22 cellular contexts compared by ENCODE assay signal in the genomic region with DNA sequence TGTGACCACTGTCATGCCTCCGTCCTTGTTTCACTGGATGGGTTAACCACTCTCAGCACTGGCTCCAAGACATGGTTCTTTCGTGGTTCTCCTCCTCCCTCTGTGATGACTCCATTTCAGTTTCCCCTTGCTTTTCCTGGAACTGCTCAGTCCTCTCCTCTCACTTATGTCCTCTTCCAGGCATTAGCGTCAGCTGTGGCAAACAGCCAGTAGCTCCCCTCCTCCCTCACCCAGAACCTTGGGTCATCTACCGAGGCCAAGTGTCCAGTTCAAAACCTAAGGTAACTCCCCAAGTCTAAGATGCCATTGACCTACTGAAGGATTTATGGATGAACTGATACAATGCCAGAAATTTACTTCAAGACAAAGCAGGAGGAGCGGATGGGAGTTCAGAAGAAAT. TPM values are rescaled to one million over a fixed set of nuclear protein-coding genes. Genes with fewer than 3 reads are reported as not detected.
A peak's percentile ranks its signal among the peaks of the same experiment; 100 is the strongest.
DNase-seq lines count a peak whose midpoint lies in the region; ATAC-seq and TF ChIP-seq lines count a peak whose summit lies in the region.
"Had no signal": no experiment of that assay in that cellular context is flagged by ENCODE, and none has a peak within 500 bp of the region (broad histone marks: within the 10 kb centered on the region; RNA-seq: fewer than 3 reads in every experiment).

No MANE protein-coding gene starts in this region.

- no CpG with 5 or more reads among the region's 5 CpGs for WGBS in neuronal stem cell (ENCODE audit: extremely low coverage in 2 of 2, insufficient read length in 2 of 2, insufficient replicate concordance in 1 of 2), 2 donors

- no peak overlapping the region for H2AK5ac ChIP-seq in neuronal stem cell (ENCODE audit: low read depth, low read length)

- H2BK120ac ChIP-seq in neuronal stem cell (ENCODE audit: low read depth, low read length) = no peak overlapping the region

- H3K14ac ChIP-seq in neuronal stem cell (ENCODE audit: low read length) = no peak overlapping the region

- ATAC-seq in T-helper 17 cell = no peak
- ATAC-seq in stimulated activated memory B cell treated with anti-CD40 and anti-IgM and Interleukin-4, amounts not matched to agents 10 μg/mL and 1 μg/mL and 100 μg/mL, for 72 hours = no peak
- ATAC-seq in GM18861 (IDR thresholded peaks at IDR 0.05; ENCODE audit: unreplicated experiment) = no peak
- no peak for ATAC-seq in activated naive CD4-positive, alpha-beta T cell treated with anti-CD3 and anti-CD28 coated beads, Interleukin-2, amount 50 U/mL, for 72 hours
- ATAC-seq: A549 had no signal

- H3K18ac ChIP-seq in neuronal stem cell (ENCODE audit: low read length) = peak overlapping the region; percentile 21

- intact Hi-C loops in CD14-positive monocyte (cut with micrococcal nuclease) = loop anchor here in 1 of 2 donors (10.0 kb wide), 1 partner anchor 127 kb away; no protein-coding TSS in a partner anchor

- H3K4ac ChIP-seq in neuronal stem cell (ENCODE audit: low read length) = no peak overlapping the region

- H3K9me3 ChIP-seq in T-helper 17 cell (ENCODE audit: control insufficient read depth, low read length, poor library complexity, severe bottlenecking) = no peaks in the 10 kb centered on the region
- H3K9me3 ChIP-seq in neuronal stem cell (replicated peaks in 1 of 2; ENCODE audit: control insufficient read depth in 2 of 2, insufficient read depth in 1 of 2, low read depth in 1 of 2, low read length in 2 of 2) = peaks cover 0 to 2% of the 10 kb centered on the region in 2 donors
- H3K9me3 ChIP-seq: A549; BE2C; BLaER1 treated with 17β-estradiol and CSF1 and Interleukin-3, amounts not matched to agents 10 nM and 100 nM had no signal

- no peaks in the 10 kb centered on the region for H3K36me3 ChIP-seq in neuronal stem cell (replicated peaks in 1 of 2; ENCODE audit: control insufficient read depth in 2 of 2, insufficient read depth in 2 of 2, low read length in 2 of 2)
- H3K36me3 ChIP-seq: BE2C had no signal

- H3K36me3 Mint-ChIP-seq in CD14-positive monocyte (peaks cover 71 to 88% of the 10 kb centered on the region in 2 donors), T-helper 17 cell (ENCODE audit: low read depth) (no peaks in the 10 kb centered on the region), endothelial cell (ENCODE audit: low read depth, unreplicated experiment) (peaks cover 2% of the 10 kb centered on the region)
- H3K36me3 Mint-ChIP-seq in stimulated activated memory B cell treated with anti-CD40 and anti-IgM and Interleukin-4, amounts not matched to agents 10 μg/mL and 1 μg/mL and 100 μg/mL, for 72 hours = no peaks in the 10 kb centered on the region
- H3K36me3 Mint-ChIP-seq in activated naive CD4-positive, alpha-beta T cell treated with anti-CD3 and anti-CD28 coated beads, Interleukin-2, amount 50 U/mL, for 72 hours = no peaks in the 10 kb centered on the region

- no peak overlapping the region for H3K9ac ChIP-seq in neuronal stem cell (ENCODE audit: low read depth, low read length, poor library complexity)

- no peak overlapping the region for H4K91ac ChIP-seq in neuronal stem cell (ENCODE audit: low read depth, low read length, poor library complexity)

- H3K23ac ChIP-seq in neuronal stem cell (ENCODE audit: low read depth, low read length, poor library complexity) = no peak overlapping the region

- H4K8ac ChIP-seq in neuronal stem cell (ENCODE audit: low read depth, low read length) = no peak overlapping the region

- H3K4me2 ChIP-seq in neuronal stem cell (ENCODE audit: insufficient read depth, low read length, poor library complexity, severe bottlenecking) = no peak overlapping the region
- H3K4me2 ChIP-seq: A549 had no signal

- no peak overlapping the region for H2BK15ac ChIP-seq in neuronal stem cell (ENCODE audit: low read length)

- no peaks in the 10 kb centered on the region for H3K9me3 Mint-ChIP-seq in CD14-positive monocyte
- no peaks in the 10 kb centered on the region for H3K9me3 Mint-ChIP-seq in endothelial cell (ENCODE audit: unreplicated experiment)
- no peaks in the 10 kb centered on the region for H3K9me3 Mint-ChIP-seq in stimulated activated memory B cell treated with anti-CD40 and anti-IgM and Interleukin-4, amounts not matched to agents 10 μg/mL and 1 μg/mL and 100 μg/mL, for 72 hours
- no peaks in the 10 kb centered on the region for H3K9me3 Mint-ChIP-seq in activated naive CD4-positive, alpha-beta T cell treated with anti-CD3 and anti-CD28 coated beads, Interleukin-2, amount 50 U/mL, for 72 hours
- H3K9me3 Mint-ChIP-seq: CD4-positive, alpha-beta memory T cell had no signal

- peaks cover 0 to 8% of the 10 kb centered on the region in 2 donors for H3K4me1 ChIP-seq in neuronal stem cell (ENCODE audit: control insufficient read depth in 2 of 2, insufficient read depth in 1 of 2, low read depth in 1 of 2, low read length in 2 of 2)
- H3K4me1 ChIP-seq: BE2C had no signal

- H3K4me3 Mint-ChIP-seq in CD14-positive monocyte (no peak overlapping the region), T-helper 17 cell (no peak overlapping the region), endothelial cell (ENCODE audit: unreplicated experiment) (peak overlapping the region; percentile 24)
- H3K4me3 Mint-ChIP-seq in stimulated activated memory B cell treated with anti-CD40 and anti-IgM and Interleukin-4, amounts not matched to agents 10 μg/mL and 1 μg/mL and 100 μg/mL, for 72 hours = no peak overlapping the region
- H3K4me3 Mint-ChIP-seq: CD4-positive, alpha-beta memory T cell had no signal

- H2BK5ac ChIP-seq in neuronal stem cell (ENCODE audit: low read length) = no peak overlapping the region

- H3K4me3 ChIP-seq in neuronal stem cell (ENCODE audit: low read length in 2 of 2) = no peak overlapping the region
- H3K4me3 ChIP-seq: A549; BLaER1 treated with 17β-estradiol and CSF1 and Interleukin-3, amounts not matched to agents 10 nM and 100 nM had no signal

- DNase-seq in CD14-positive monocyte (ENCODE audit: low spot score) (no peak), T-helper 17 cell (no peak), endothelial cell (ENCODE audit: low spot score) (no peak), neuronal stem cell (ENCODE audit: low spot score) (no peak)
- DNase-seq in activated naive CD4-positive, alpha-beta T cell treated with anti-CD3 and anti-CD28 coated beads, Interleukin-2, amount 50 U/mL, for 72 hours (ENCODE audit: low spot score in 2 of 2) = no peak
- DNase-seq in activated T-cell treated with anti-CD3 and anti-CD28 coated beads, Interleukin-2, amount 50 U/mL, for 48 hours = no peak
- DNase-seq: 8988T; ACHN; AML-193; BE2C; Calu3; CD4-positive, alpha-beta memory T cell; COR-L47; DMS153; DND-41; GOT3; H7; HCEC 1CT had no signal

- H2AFZ ChIP-seq in neuronal stem cell (ENCODE audit: low read length) = no peak overlapping the region

- peaks cover 0 to 53% (median 0%) of the 10 kb centered on the region in 3 experiments for H3K27me3 ChIP-seq in neuronal stem cell (ENCODE audit: control insufficient read depth in 3 of 3, insufficient read depth in 3 of 3, low read depth in 1 of 3, low read length in 3 of 3)
- H3K27me3 ChIP-seq: BE2C; BLaER1 treated with 17β-estradiol and CSF1 and Interleukin-3, amounts not matched to agents 10 nM and 100 nM had no signal

- H3K27ac Mint-ChIP-seq in CD14-positive monocyte (peak overlapping the region in 4 of 7 donors; percentile 2 to 47 (median 16)), T-helper 17 cell (peak overlapping the region; percentile 32), endothelial cell (ENCODE audit: unreplicated experiment) (no peak overlapping the region)
- no peak overlapping the region for H3K27ac Mint-ChIP-seq in stimulated activated memory B cell treated with anti-CD40 and anti-IgM and Interleukin-4, amounts not matched to agents 10 μg/mL and 1 μg/mL and 100 μg/mL, for 72 hours
- H3K27ac Mint-ChIP-seq in activated naive CD4-positive, alpha-beta T cell treated with anti-CD3 and anti-CD28 coated beads, Interleukin-2, amount 50 U/mL, for 72 hours = peak overlapping the region in 1 of 2 donors; percentile 4

- no peak overlapping the region for H2BK12ac ChIP-seq in neuronal stem cell (ENCODE audit: low read length)

- H3K27me3 Mint-ChIP-seq in CD14-positive monocyte (ENCODE audit: low read depth in 3 of 3) (peaks cover 0 to 2% (median 0%) of the 10 kb centered on the region in 3 donors), T-helper 17 cell (no peaks in the 10 kb centered on the region), endothelial cell (ENCODE audit: unreplicated experiment) (peaks cover 2% of the 10 kb centered on the region)
- H3K27me3 Mint-ChIP-seq in stimulated activated memory B cell treated with anti-CD40 and anti-IgM and Interleukin-4, amounts not matched to agents 10 μg/mL and 1 μg/mL and 100 μg/mL, for 72 hours = no peaks in the 10 kb centered on the region
- H3K27me3 Mint-ChIP-seq: CD4-positive, alpha-beta memory T cell had no signal

- no peak overlapping the region for H3K27ac ChIP-seq in neuronal stem cell (replicated peaks; ENCODE audit: low read length)
- H3K27ac ChIP-seq: A549; BLaER1 treated with 17β-estradiol and CSF1 and Interleukin-3, amounts not matched to agents 10 nM and 100 nM had no signal

- no peaks in the 10 kb centered on the region for H3K79me1 ChIP-seq in neuronal stem cell (ENCODE audit: low read depth, low read length)

- H3K4me1 Mint-ChIP-seq in CD14-positive monocyte (peaks cover 6% of the 10 kb centered on the region), T-helper 17 cell (peaks cover 5% of the 10 kb centered on the region), endothelial cell (ENCODE audit: unreplicated experiment) (peaks cover 6% of the 10 kb centered on the region)
- H3K4me1 Mint-ChIP-seq in stimulated activated memory B cell treated with anti-CD40 and anti-IgM and Interleukin-4, amounts not matched to agents 10 μg/mL and 1 μg/mL and 100 μg/mL, for 72 hours = peaks cover 23% of the 10 kb centered on the region

- TF ChIP-seq CTCF in CD14-positive monocyte (IDR thresholded peaks at IDR 0.05) = no peak
- TF ChIP-seq CTCF in endothelial cell (IDR thresholded peaks at IDR 0.05; ENCODE audit: unreplicated experiment) = no peak

RNA-seq across cellular contexts. Expression of a gene that starts 9.8 kb away (rescaled TPM):
- 1 to 10 TPM; 2.1 to 3.5 TPM for polyA plus RNA-seq in CD14-positive monocyte
- total RNA-seq in T-helper 17 cell (10 to 100 TPM; 13.9 to 16.6 TPM), endothelial cell (ENCODE audit: unreplicated experiment) (5.5 TPM)
- polyA plus RNA-seq in neuronal stem cell (2013, experiment 1 of 2) = 4.3 TPM
- polyA plus RNA-seq in neuronal stem cell (2013, experiment 2 of 2) = 4.5 TPM
- 10 to 100 TPM in 1 of 2 donors, 1 to 10 TPM in 1; 6.8 to 11.8 TPM for total RNA-seq in activated naive CD4-positive, alpha-beta T cell treated with anti-CD3 and anti-CD28 coated beads, Interleukin-2, amount 50 U/mL, for 72 hours

RNA-seq across cellular contexts. Expression of a gene that starts 53.2 kb away (rescaled TPM):
- polyA plus RNA-seq in CD14-positive monocyte = 10 to 100 TPM; 23.2 to 34.4 TPM
- total RNA-seq in T-helper 17 cell (1 to 10 TPM; 7.8 to 8.2 TPM), endothelial cell (ENCODE audit: unreplicated experiment) (2.3 TPM)
- polyA plus RNA-seq in neuronal stem cell (2013, experiment 1 of 2) = 0.93 TPM
- 0.93 TPM for polyA plus RNA-seq in neuronal stem cell (2013, experiment 2 of 2)
- 1 to 10 TPM; 3.6 to 3.9 TPM for total RNA-seq in activated naive CD4-positive, alpha-beta T cell treated with anti-CD3 and anti-CD28 coated beads, Interleukin-2, amount 50 U/mL, for 72 hours

Comparison
In these comparisons a context has a peak if more than half of its experiments do, and no peak if none do; other contexts are left out.
1. H3K27ac Mint-ChIP-seq: peak in CD14-positive monocyte (4 of 7) and T-helper 17 cell (single experiment); none in endothelial cell (single experiment) and stimulated activated memory B cell treated with anti-CD40 and anti-IgM and Interleukin-4, amounts not matched to agents 10 μg/mL and 1 μg/mL and 100 μg/mL, for 72 hours (single experiment).